ENCODE assay signal across 15 cellular contexts in the genomic region with DNA sequence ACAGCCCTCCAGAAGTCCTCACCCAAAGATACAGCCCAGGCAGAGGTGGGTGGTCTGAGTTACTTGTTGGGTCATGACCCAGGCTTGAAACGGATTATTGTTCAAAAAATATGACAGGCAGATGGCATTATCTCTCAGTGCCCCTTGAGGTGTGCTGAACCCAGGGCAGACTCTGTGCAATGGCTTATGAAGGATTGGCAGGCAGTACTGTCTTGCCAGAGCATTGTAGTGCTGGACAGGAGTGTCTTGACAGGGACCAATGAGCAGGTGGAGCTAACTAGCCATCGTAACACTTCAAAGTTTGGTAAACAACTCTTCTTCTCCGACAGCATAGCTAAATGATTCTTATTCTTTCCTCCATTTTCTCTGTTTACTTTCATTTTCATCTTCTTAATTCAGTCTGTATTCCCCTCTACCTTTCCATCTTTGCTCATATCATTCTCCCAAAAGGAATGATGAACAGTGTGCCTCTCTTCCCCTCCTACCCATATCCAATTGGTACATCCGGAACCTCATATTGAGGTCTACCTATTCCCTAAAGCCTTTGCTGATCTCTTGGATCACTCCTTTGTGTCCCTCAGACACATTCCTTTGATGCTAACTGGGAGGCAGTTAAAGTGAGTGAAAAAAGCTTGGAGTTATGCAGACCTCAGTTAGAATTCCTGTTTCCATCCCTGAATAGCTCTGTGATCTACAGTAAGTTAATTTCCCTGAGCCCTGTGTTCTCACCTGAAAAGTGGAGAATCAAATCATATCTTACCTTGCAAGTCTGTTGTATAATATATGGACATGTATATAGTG. TPM values are rescaled to one million over a fixed set of nuclear protein-coding genes. Genes with fewer than 3 reads are reported as not detected.
DNase-seq lines count a peak whose midpoint lies in the region; ATAC-seq and TF ChIP-seq lines count a peak whose summit lies in the region.
"Had no signal": no experiment of that assay in that cellular context is flagged by ENCODE, and none has a peak within 500 bp of the region (broad histone marks: within the 10 kb centered on the region; RNA-seq: fewer than 3 reads in every experiment).

No MANE protein-coding gene starts in this region.

- intact Hi-C loops in posterior cingulate gyrus (cut with DNase I), result no loop called here

- peaks cover 4% of the 10 kb centered on the region for H3K36me3 Mint-ChIP-seq in osteocyte (ENCODE audit: unreplicated experiment)

- H3K36me3 ChIP-seq in Peyer's patch, result no peaks in the 10 kb centered on the region
- H3K36me3 ChIP-seq in esophagus (ENCODE audit: control insufficient read depth in 2 of 2, insufficient read depth in 2 of 2, low read length in 1 of 2), result no peaks in the 10 kb centered on the region
- H3K36me3 ChIP-seq: ascending aorta, prostate gland had no signal

- no peak overlapping the region for H3K4me3 Mint-ChIP-seq in osteocyte (ENCODE audit: unreplicated experiment)

- H3K4me1 Mint-ChIP-seq in osteocyte (ENCODE audit: unreplicated experiment), result peaks cover 40% of the 10 kb centered on the region

- 77% methylated on average over 4 of the region's 4 CpGs for WGBS in esophagus, 2 donors

- H3K4me1 ChIP-seq in Peyer's patch, result peaks cover 0 to 19% (median 0%) of the 10 kb centered on the region in 4 donors
- peaks cover 0 to 5% of the 10 kb centered on the region in 2 donors for H3K4me1 ChIP-seq in esophagus (ENCODE audit: control insufficient read depth in 2 of 2, insufficient read depth in 2 of 2, low read length in 1 of 2)
- H3K4me1 ChIP-seq: prostate gland had no signal

- no peak for TF ChIP-seq POLR2A in Peyer's patch (IDR thresholded peaks at IDR 0.05)

- H3K27me3 ChIP-seq in Peyer's patch (no peaks in the 10 kb centered on the region), esophagus (ENCODE audit: control insufficient read depth in 1 of 2, insufficient read depth in 2 of 2, low read length in 2 of 2) (no peaks in the 10 kb centered on the region)
- H3K27me3 ChIP-seq: ascending aorta had no signal

- peak; percentile 24 for DNase-seq in EL
- no peak for DNase-seq in Peyer's patch
- DNase-seq in osteocyte (ENCODE audit: extremely low spot score, unreplicated experiment), result no peak
- no peak for DNase-seq in posterior cingulate gyrus
- DNase-seq in nucleus accumbens (lab: John Stamatoyannopoulos, UW), result no peak
- DNase-seq in NCI-H128 (lab: John Stamatoyannopoulos, UW; ENCODE audit: unreplicated experiment), result no peak
- DNase-seq: effector CD4-positive, alpha-beta T cell; left ventricle myocardium superior; NCI-H446; stimulated activated CD4-positive, alpha-beta T cell treated with anti-CD3 and anti-CD28 coated beads, Interleukin-4, amount 100 ng/mL, for 24 hours had no signal

- no peaks in the 10 kb centered on the region for H3K9me3 Mint-ChIP-seq in osteocyte (ENCODE audit: unreplicated experiment)

- peak overlapping the region in 3 of 4 donors; percentile 14 to 44 (median 36) for H3K27ac ChIP-seq in Peyer's patch
- H3K27ac ChIP-seq in esophagus (ENCODE audit: low read depth in 2 of 2, low read length in 1 of 2), result peak overlapping the region; percentile 69 to 70
- H3K27ac ChIP-seq: ascending aorta, prostate gland had no signal

- ATAC-seq in GM18858 (IDR thresholded peaks at IDR 0.05; ENCODE audit: unreplicated experiment), result no peak
- ATAC-seq: left ventricle myocardium superior, Right ventricle myocardium inferior had no signal

- no peaks in the 10 kb centered on the region for H3K9me3 ChIP-seq in Peyer's patch
- no peaks in the 10 kb centered on the region for H3K9me3 ChIP-seq in esophagus (ENCODE audit: control insufficient read depth in 2 of 2, insufficient read depth in 1 of 2, low read depth in 1 of 2, low read length in 1 of 2)
- H3K9me3 ChIP-seq: ascending aorta, prostate gland had no signal

- peak overlapping the region; percentile 65 for H3K27ac Mint-ChIP-seq in osteocyte (ENCODE audit: unreplicated experiment)

- H3K27me3 Mint-ChIP-seq in osteocyte (ENCODE audit: unreplicated experiment), result no peaks in the 10 kb centered on the region

- H3K4me3 ChIP-seq in Peyer's patch (no peak overlapping the region), esophagus (ENCODE audit: low read depth in 1 of 2, low read length in 2 of 2) (no peak overlapping the region)
- H3K4me3 ChIP-seq: ascending aorta, prostate gland had no signal

- TF ChIP-seq CTCF in Peyer's patch (IDR thresholded peaks at IDR 0.05) (no peak), osteocyte (IDR thresholded peaks at IDR 0.05) (no peak)

RNA-seq across cellular contexts. Expression of a gene that starts 2.6 kb away (rescaled TPM):
- total RNA-seq in Peyer's patch (1 to 10 TPM in 2 of 4 donors, under 1 TPM in 2; 0.54 to 1.7 (median 0.81) TPM), osteocyte (0.55 TPM in 1 of 2 replicates, not detected in the other)
- 10 to 100 TPM; 83.2 to 85.1 TPM for polyA plus RNA-seq in esophagus
- total RNA-seq: ascending aorta had no signal
